ENCODE assay signal across 28 cellular contexts in genomic region chrX:140360284-140360683, GRCh38.
DNase-seq lines count a peak whose midpoint lies in the region; ATAC-seq and FAIRE-seq lines count a peak whose summit lies in the region.
"Had no signal": no experiment of that assay in that cellular context is flagged by ENCODE, and none has a peak within 500 bp of the region (broad histone marks: within the 10 kb centered on the region; RNA-seq: fewer than 3 reads in every experiment).

No MANE protein-coding gene starts in this region.

- WGBS in small intestine, 3 donors: 13 to 59% (median 19%) methylated on average over 5 of the region's 5 CpGs

- no peak overlapping the region for H3K4me3 ChIP-seq in small intestine (ENCODE audit: low read depth in 1 of 2, low read length in 2 of 2)
- H3K4me3 ChIP-seq: Peyer's patch, SJCRH30, skin epidermis, stomach, tibial artery had no signal

- H3K27me3 ChIP-seq in small intestine (ENCODE audit: control insufficient read depth in 2 of 2, insufficient read depth in 2 of 2, low read length in 2 of 2): no peaks in the 10 kb centered on the region
- H3K27me3 ChIP-seq: Peyer's patch, SJCRH30, stomach, tibial artery had no signal

- FAIRE-seq in small intestine (lab: Jason Lieb, UNC): no peak
- FAIRE-seq: kidney had no signal

- ATAC-seq in Right ventricle myocardium superior (ENCODE audit: poor library complexity) (no peak), HG03135 (IDR thresholded peaks at IDR 0.05; ENCODE audit: unreplicated experiment) (no peak)
- ATAC-seq: CD8-positive, alpha-beta T cell; HCT116; naive thymus-derived CD8-positive, alpha-beta T cell had no signal

- DNase-seq in NCI-H82 (lab: John Stamatoyannopoulos, UW): peak; percentile 56
- DNase-seq in NCI-H82 treated with DMSO at 0.1 percent for 48 hours (lab: John Stamatoyannopoulos, UW; ENCODE audit: unreplicated experiment): no peak
- DNase-seq in NAMALWA (ENCODE audit: low spot score): peak; percentile 0
- peak; percentile 0 for DNase-seq in cerebellar cortex (ENCODE audit: low spot score)
- DNase-seq in small intestine: peak; percentile 2
- DNase-seq in Right ventricle myocardium superior: no peak
- DNase-seq: activated CD4-positive, alpha-beta T cell treated with anti-CD3 and anti-CD28 coated beads, Interleukin-2, amount 50 U/mL, for 4 hours; activated CD4-positive, CD25-positive, alpha-beta regulatory T cell; activated naive CD4-positive, alpha-beta T cell treated with Interleukin-2 at 50 U/mL for 16 hours; CD8-positive, alpha-beta T cell; effector memory CD4-positive, alpha-beta T cell; GDM1; head of caudate nucleus; Kasumi-1; kidney; midbrain; MV-4-11; NCI-H2029; Peyer's patch; SJCRH30; stimulated activated CD4-positive, alpha-beta T cell treated with anti-CD3 and anti-CD28 coated beads, Interleukin-1b, Interleukin-23, amount 100 ng/mL, for 48 hours; stomach; T-helper 1 cell; tibial artery had no signal

- H3K4me1 ChIP-seq in small intestine (ENCODE audit: control insufficient read depth in 2 of 2, insufficient read depth in 1 of 2, low read depth in 1 of 2, low read length in 1 of 2): no peaks in the 10 kb centered on the region
- H3K4me1 ChIP-seq: Peyer's patch, SJCRH30, stomach, tibial artery had no signal

- intact Hi-C loops in Right ventricle myocardium superior (cut with DNase I): no loop called here

- H3K9me3 ChIP-seq in small intestine (ENCODE audit: control insufficient read depth, low read depth): no peaks in the 10 kb centered on the region
- H3K9me3 ChIP-seq: Peyer's patch, SJCRH30, stomach, tibial artery had no signal

- H3K36me3 ChIP-seq in small intestine (ENCODE audit: control insufficient read depth in 2 of 2, insufficient read depth in 2 of 2, low read length in 2 of 2): no peaks in the 10 kb centered on the region
- H3K36me3 ChIP-seq: Peyer's patch, SJCRH30, stomach, tibial artery had no signal

- H3K27ac ChIP-seq in small intestine (ENCODE audit: low read depth in 1 of 2, low read length in 1 of 2): no peak overlapping the region
- H3K27ac ChIP-seq: Peyer's patch, SJCRH30, skin epidermis, stomach, tibial artery had no signal

Comparison
In these comparisons a context has a peak if more than half of its experiments do, and no peak if none do; other contexts are left out.
1. DNase-seq: peak in NCI-H82 (single experiment), NAMALWA (single experiment), cerebellar cortex (single experiment) and small intestine (single experiment); none in NCI-H82 treated with DMSO at 0.1 percent for 48 hours (single experiment) and Right ventricle myocardium superior (single experiment).